ENCODE assay signal across 8 cellular contexts in the genomic region with DNA sequence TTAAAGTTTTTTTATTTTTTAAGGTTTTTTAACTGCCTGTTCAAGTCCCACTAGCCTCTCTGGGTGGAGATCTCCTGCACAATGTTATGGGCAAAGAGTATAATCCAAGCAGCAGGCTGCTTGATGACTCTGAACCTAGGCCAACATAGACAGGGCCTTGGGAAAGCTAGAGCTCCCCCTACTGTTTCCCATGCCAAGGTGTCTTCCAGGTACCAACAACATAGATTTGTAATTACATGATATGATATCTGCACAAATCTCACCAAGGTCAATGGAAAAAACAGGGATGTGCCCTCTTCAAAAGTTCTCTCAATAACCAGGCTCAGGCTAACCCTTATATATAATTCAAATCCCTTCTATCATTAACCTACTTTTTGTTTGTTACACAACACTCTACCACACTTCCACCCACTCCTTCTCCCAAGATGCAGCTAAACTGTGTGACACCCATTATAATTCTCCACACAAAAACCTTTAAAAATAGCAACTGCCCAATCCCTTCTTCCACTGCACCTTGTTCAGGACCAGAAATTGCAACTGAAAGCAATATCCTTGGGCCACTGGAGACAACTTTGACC. TPM values are rescaled to one million over a fixed set of nuclear protein-coding genes. Genes with fewer than 3 reads are reported as not detected.
DNase-seq lines count a peak whose midpoint lies in the region; ATAC-seq and TF ChIP-seq lines count a peak whose summit lies in the region.

No MANE protein-coding gene starts in this region.

- H3K4me1 ChIP-seq in BE2C = no peaks in the 10 kb centered on the region
- H3K4me1 ChIP-seq in parathyroid adenoma = peaks cover 2% of the 10 kb centered on the region

- H3K9me3 ChIP-seq in BE2C (no peaks in the 10 kb centered on the region), parathyroid adenoma (ENCODE audit: control insufficient read depth, low read length) (no peaks in the 10 kb centered on the region)

- no peak overlapping the region for H3K4me2 ChIP-seq in parathyroid adenoma (ENCODE audit: low read length)

- H3K79me2 ChIP-seq in parathyroid adenoma = peaks cover 9% of the 10 kb centered on the region

- H3K36me3 ChIP-seq in BE2C (no peaks in the 10 kb centered on the region), parathyroid adenoma (ENCODE audit: control insufficient read depth, insufficient read depth, low read length) (no peaks in the 10 kb centered on the region)

- H3K27me3 ChIP-seq in BE2C (no peaks in the 10 kb centered on the region), parathyroid adenoma (ENCODE audit: control insufficient read depth, insufficient read depth, low read length) (no peaks in the 10 kb centered on the region)

- TF ChIP-seq CTCF in BE2C (IDR thresholded peaks at IDR 0.05; ENCODE audit: low read depth, low read length) (peak; percentile 74), parathyroid adenoma (IDR thresholded peaks at IDR 0.05) (peak; percentile 65)

- peak; percentile 19 for DNase-seq in BE2C
- peak; percentile 52 for DNase-seq in NCI-H2227 (lab: John Stamatoyannopoulos, UW; ENCODE audit: unreplicated experiment)
- peak; percentile 17 for DNase-seq in activated T-cell treated with anti-CD3 and anti-CD28 coated beads for 48 hours (ENCODE audit: low read depth)
- DNase-seq in fibroblast of the conjunctiva (ENCODE audit: low read depth) = peak; percentile 40

- ATAC-seq in GM19395 (IDR thresholded peaks at IDR 0.05; ENCODE audit: unreplicated experiment) = peak; percentile 70
- ATAC-seq in HG02763 (IDR thresholded peaks at IDR 0.05; ENCODE audit: unreplicated experiment) = no peak
- no peak for ATAC-seq in HG03139 (IDR thresholded peaks at IDR 0.05; ENCODE audit: unreplicated experiment)

- no peak overlapping the region for H3K4me3 ChIP-seq in BE2C (ENCODE audit: low read depth, low read length)
- H3K4me3 ChIP-seq in parathyroid adenoma (ENCODE audit: low read depth, low read length) = no peak overlapping the region

- no peak overlapping the region for H2AFZ ChIP-seq in parathyroid adenoma

- no peak overlapping the region for H3K9ac ChIP-seq in parathyroid adenoma

- no peak overlapping the region for H3K27ac ChIP-seq in parathyroid adenoma

RNA-seq across cellular contexts. Expression of a gene that starts 43.8 kb away (rescaled TPM):
- polyA plus RNA-seq in BE2C (2012; ENCODE audit: insufficient read depth, insufficient read length, low read depth) = 42.1 TPM

RNA-seq across cellular contexts. Expression of a gene that starts 49.7 kb away (rescaled TPM):
- polyA plus RNA-seq in BE2C (2012; ENCODE audit: insufficient read depth, insufficient read length, low read depth) = 114 TPM
